10 cellular contexts compared by ENCODE assay signal in the genomic region with DNA sequence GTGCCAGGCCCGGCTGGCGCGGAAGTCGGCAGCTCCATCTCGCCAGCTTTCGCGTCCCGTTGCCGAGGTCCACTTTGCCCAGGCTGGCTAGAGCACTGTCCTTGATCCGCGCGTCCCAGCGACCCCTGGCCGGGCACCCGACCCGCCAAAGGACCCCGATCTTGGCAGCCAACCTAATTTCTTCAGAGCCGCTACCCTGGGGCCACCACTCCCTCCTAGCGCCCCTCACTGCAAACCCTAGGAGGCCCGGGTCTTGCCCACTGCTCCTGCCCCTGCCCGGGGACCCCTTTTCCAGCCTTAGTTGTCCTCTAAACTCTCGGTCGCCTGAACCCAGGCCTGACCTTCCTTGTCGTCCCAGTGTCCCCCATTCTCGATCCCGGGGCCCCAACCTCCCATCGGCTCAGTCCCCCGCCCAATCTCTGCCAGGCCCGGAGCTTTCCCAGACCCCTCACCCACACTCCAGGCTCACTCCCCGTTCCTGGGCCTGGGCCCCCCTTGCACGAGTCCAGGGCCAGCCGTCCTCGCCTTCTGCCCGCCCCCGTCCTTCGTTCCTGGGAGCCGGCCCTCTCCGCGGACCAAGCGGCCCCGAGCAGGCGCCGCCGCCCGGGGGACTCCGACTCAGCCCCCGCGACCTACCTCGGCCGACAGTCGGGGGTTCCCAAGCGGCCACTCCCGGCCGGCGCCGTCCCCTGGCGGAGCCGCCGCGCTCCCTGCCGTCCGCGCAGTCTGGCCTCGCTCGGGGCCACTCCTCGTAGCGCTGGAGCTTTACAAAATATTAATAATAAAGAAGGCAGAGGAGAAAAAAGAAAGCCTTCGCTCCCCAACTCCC. TPM values are rescaled to one million over a fixed set of nuclear protein-coding genes. Genes with fewer than 3 reads are reported as not detected.
A peak's percentile ranks its signal among the peaks of the same experiment; 100 is the strongest.
DNase-seq lines count a peak whose midpoint lies in the region; ATAC-seq, FAIRE-seq and TF ChIP-seq lines count a peak whose summit lies in the region.
"Had no signal": no experiment of that assay in that cellular context is flagged by ENCODE, and none has a peak within 500 bp of the region (broad histone marks: within the 10 kb centered on the region; RNA-seq: fewer than 3 reads in every experiment).

No MANE protein-coding gene starts in this region.

- peak overlapping the region; percentile 30 to 62 (median 46); a peak in 18 of 20 replicates for H3K4me3 ChIP-seq in BLaER1 treated with 17β-estradiol and CSF1 and Interleukin-3, amounts not matched to agents 10 nM and 100 nM
- peak overlapping the region; percentile 46 to 59 for H3K4me3 ChIP-seq in HCT116 (replicated peaks in 1 of 2; ENCODE audit: low read depth in 1 of 2, low read length in 2 of 2)

- H3K27me3 ChIP-seq in BLaER1 treated with 17β-estradiol and CSF1 and Interleukin-3, amounts not matched to agents 10 nM and 100 nM = peaks cover 99 to 100% (median 100%) of the 10 kb centered on the region in 11 experiments
- no peaks in the 10 kb centered on the region for H3K27me3 ChIP-seq in HCT116 (ENCODE audit: insufficient read depth, low read length)

- H3K9me2 ChIP-seq in HCT116 (ENCODE audit: insufficient read depth) = no peaks in the 10 kb centered on the region

- POLR2A ChIA-PET in HCT116 (lab: Charles Lee) = no interaction called here

- no peak for TF ChIP-seq POLR2A in HCT116 (IDR thresholded peaks at IDR 0.05; ENCODE audit: borderline replicate concordance, extremely low read depth, insufficient read depth, insufficient read length)

- no peak for FAIRE-seq in RCC 7860 (lab: Jason Lieb, UNC)

- BruUV-seq in HCT116 (replicated peaks; lab: Mats Ljungman, UMichigan) = no TSS peak

- peaks cover 87% of the 10 kb centered on the region for H3K27me3 Mint-ChIP-seq in dendritic cell treated with granulocyte-macrophage colony-stimulating factor and Interleukin-4, amounts not matched to agents 40 ng/mL and 50 ng/mL, for 4 days
- H3K27me3 Mint-ChIP-seq in neural crest cell (ENCODE audit: low read depth) = peaks cover 91% of the 10 kb centered on the region

- intact Hi-C loops in HCT116 (cut with micrococcal nuclease) = no loop called here
- intact Hi-C loops in dendritic cell treated with granulocyte-macrophage colony-stimulating factor and Interleukin-4, amounts not matched to agents 40 ng/mL and 50 ng/mL, for 4 days (cut with micrococcal nuclease) = no loop called here

- TF ChIP-seq RAD21 in HCT116 (IDR thresholded peaks at IDR 0.05; ENCODE audit: low read depth) = no peak

- peaks cover 32% of the 10 kb centered on the region for H3K4me1 Mint-ChIP-seq in dendritic cell treated with granulocyte-macrophage colony-stimulating factor and Interleukin-4, amounts not matched to agents 40 ng/mL and 50 ng/mL, for 4 days (ENCODE audit: low read depth)
- peaks cover 19% of the 10 kb centered on the region for H3K4me1 Mint-ChIP-seq in neural crest cell

- no peaks in the 10 kb centered on the region for H3K9me3 ChIP-seq in BLaER1 treated with 17β-estradiol and CSF1 and Interleukin-3, amounts not matched to agents 10 nM and 100 nM (replicated peaks in 1 of 11)
- no peaks in the 10 kb centered on the region for H3K9me3 ChIP-seq in HCT116 (ENCODE audit: control insufficient read depth in 1 of 2, insufficient read depth in 1 of 2, low read depth in 1 of 2, low read length in 2 of 2)

- peaks cover 0 to 89% (median 72%) of the 10 kb centered on the region in 11 experiments; a peak in 18 of 22 replicates for H4K20me1 ChIP-seq in BLaER1 treated with 17β-estradiol and CSF1 and Interleukin-3, amounts not matched to agents 10 nM and 100 nM
- H4K20me1 ChIP-seq in HCT116 (ENCODE audit: insufficient read depth) = no peaks in the 10 kb centered on the region

- no peak overlapping the region for H3K27ac ChIP-seq in BLaER1 treated with 17β-estradiol and CSF1 and Interleukin-3, amounts not matched to agents 10 nM and 100 nM
- peak overlapping the region; percentile 59; the same call in 1 of the 2 replicates for H3K27ac ChIP-seq in HCT116 (ENCODE audit: low read depth, low read length)

- no peaks in the 10 kb centered on the region for H3K36me3 ChIP-seq in BLaER1 treated with 17β-estradiol and CSF1 and Interleukin-3, amounts not matched to agents 10 nM and 100 nM
- no peaks in the 10 kb centered on the region; a peak in 1 of 4 replicates for H3K36me3 ChIP-seq in HCT116 (ENCODE audit: control insufficient read depth in 1 of 2, insufficient read depth in 2 of 2, low read length in 2 of 2)

- DNase-seq in HCT116 (ENCODE audit: low read depth, low spot score) = no peak
- DNase-seq in neural crest cell (ENCODE audit: low read depth, low spot score) = no peak
- DNase-seq in NCI-H2029 treated with DMSO at 0.1 percent for 48 hours (lab: John Stamatoyannopoulos, UW) = no peak
- no peak for DNase-seq in RPMI8226
- DNase-seq in RCC 7860 (ENCODE audit: low spot score) = no peak
- DNase-seq: NCI-H1048 had no signal

- H3K79me2 ChIP-seq in HCT116 (ENCODE audit: insufficient read depth, low read length) = no peaks in the 10 kb centered on the region

- no peaks in the 10 kb centered on the region for H3K9me3 Mint-ChIP-seq in dendritic cell treated with granulocyte-macrophage colony-stimulating factor and Interleukin-4, amounts not matched to agents 40 ng/mL and 50 ng/mL, for 4 days
- no peaks in the 10 kb centered on the region for H3K9me3 Mint-ChIP-seq in neural crest cell

- H3K4me1 ChIP-seq in BLaER1 treated with 17β-estradiol and CSF1 and Interleukin-3, amounts not matched to agents 10 nM and 100 nM = peaks cover 14 to 37% (median 27%) of the 10 kb centered on the region in 10 experiments; a peak in 18 of 20 replicates
- H3K4me1 ChIP-seq in HCT116 (ENCODE audit: control insufficient read depth in 1 of 2, insufficient read depth in 2 of 2, low read length in 2 of 2) = peaks cover 7 to 23% of the 10 kb centered on the region in 2 experiments; a peak in 3 of 4 replicates

- H3K9ac ChIP-seq in BLaER1 treated with 17β-estradiol and CSF1 and Interleukin-3, amounts not matched to agents 10 nM and 100 nM = no peak overlapping the region
- H3K9ac ChIP-seq in HCT116 (ENCODE audit: low read length) = peak overlapping the region; percentile 43

- RAD21 ChIA-PET in HCT116 (lab: Charles Lee; ENCODE audit: low non-redundant PET in 1 of 2, low total read pairs in 2 of 2, uncharacterized antibody in 2 of 2, unreplicated experiment in 2 of 2) = no interaction called here

- TF ChIP-seq CTCF in HCT116 (IDR thresholded peaks at IDR 0.05 in 2 of 3, conservative IDR thresholded peaks at IDR 0.05 in 1 of 3; ENCODE audit: borderline replicate concordance in 1 of 3, insufficient read depth in 1 of 3, low read depth in 2 of 3, low read length in 2 of 3) (no peak), neural crest cell (conservative IDR thresholded peaks at IDR 0.05) (no peak)

- H3K36me3 Mint-ChIP-seq in dendritic cell treated with granulocyte-macrophage colony-stimulating factor and Interleukin-4, amounts not matched to agents 40 ng/mL and 50 ng/mL, for 4 days (ENCODE audit: low read depth) = no peaks in the 10 kb centered on the region
- H3K36me3 Mint-ChIP-seq in neural crest cell (ENCODE audit: low read depth) = no peaks in the 10 kb centered on the region

- H3K4me3 Mint-ChIP-seq in dendritic cell treated with granulocyte-macrophage colony-stimulating factor and Interleukin-4, amounts not matched to agents 40 ng/mL and 50 ng/mL, for 4 days = peak overlapping the region; percentile 51
- peak overlapping the region; percentile 84 for H3K4me3 Mint-ChIP-seq in neural crest cell

- ATAC-seq in HCT116 (no peak), GM21619 (IDR thresholded peaks at IDR 0.05; ENCODE audit: unreplicated experiment) (no peak)

- H3K27ac Mint-ChIP-seq in dendritic cell treated with granulocyte-macrophage colony-stimulating factor and Interleukin-4, amounts not matched to agents 40 ng/mL and 50 ng/mL, for 4 days = no peak overlapping the region
- no peak overlapping the region for H3K27ac Mint-ChIP-seq in neural crest cell (ENCODE audit: unreplicated experiment)

- H3K4me2 ChIP-seq in BLaER1 treated with 17β-estradiol and CSF1 and Interleukin-3, amounts not matched to agents 10 nM and 100 nM = peak overlapping the region; percentile 58 to 90 (median 65)
- H3K4me2 ChIP-seq in HCT116 (ENCODE audit: low read length) = peak overlapping the region; percentile 75

- peak overlapping the region; percentile 38 for H2AFZ ChIP-seq in HCT116 (ENCODE audit: low read depth, low read length, poor library complexity, severe bottlenecking)

- CTCF ChIA-PET in HCT116 (lab: Charles Lee) = interaction anchor here (0.8 to 1.5 kb wide), 4 partner anchors 78 to 168 kb away, joined by 3 to 6 read pairs (median 4); no protein-coding TSS in a partner anchor

TF ChIP-seq in HCT116, 20 proteins besides CTCF, POLR2A, EP300 and RAD21:
- TF ChIP-seq SIN3A (IDR thresholded peaks at IDR 0.05; ENCODE audit: low read depth) (no peak), ZFX (IDR thresholded peaks at IDR 0.05) (peak; percentile 38; the same call in 1 of the 2 replicates), CEBPB (IDR thresholded peaks at IDR 0.05; ENCODE audit: low read depth) (no peak), CBX3 (IDR thresholded peaks at IDR 0.05; ENCODE audit: low read depth) (no peak), EZH2phosphoT487 (IDR thresholded peaks at IDR 0.05; ENCODE audit: borderline replicate concordance) (no peak), ZNF274 (IDR thresholded peaks at IDR 0.05; ENCODE audit: low read depth, low read length) (no peak)

RNA-seq across cellular contexts. Expression of a gene that starts 0.7 kb away (rescaled TPM):
- total RNA-seq in HCT116 (2021; ENCODE audit: unreplicated experiment) (11.3 TPM), neural crest cell (6.9 and 10.5 TPM in 2 replicates)
- 8.8 and 9.1 TPM in 2 replicates for polyA plus RNA-seq in HCT116 (2012)
- total RNA-seq: myocyte had no signal
